ENCODE assay signal across 27 cellular contexts in genomic region chr13:80928241-80928640, GRCh38.
"Had no signal": no experiment of that assay in that cellular context is flagged by ENCODE, and none has a peak within 500 bp of the region (broad histone marks: within the 10 kb centered on the region; RNA-seq: fewer than 3 reads in every experiment).

No MANE protein-coding gene starts in this region.

- H3K4me1 Mint-ChIP-seq: naive thymus-derived CD8-positive, alpha-beta T cell; nephron progenitor cell; stimulated activated effector memory CD8-positive, alpha-beta T cell treated with anti-CD3 and anti-CD28 coated beads, Interleukin-12 subunit alpha, Interleukin-12 subunit beta, amount 100 ng/mL, for 72 hours; stimulated activated naive B cell treated with anti-CD40 and anti-IgM and Interleukin-4, amounts not matched to agents 10 μg/mL and 1 μg/mL and 100 μg/mL, for 72 hours had no signal

- H3K36me3 ChIP-seq: neutrophil, pancreas, prostate gland, stomach, thoracic aorta, thyroid gland, tibial nerve, upper lobe of left lung, vagina had no signal

- H3K27ac Mint-ChIP-seq: naive thymus-derived CD8-positive, alpha-beta T cell; natural killer cell treated with Interleukin-12 subunit alpha and Interleukin-12 subunit beta and Interleukin-15 and Interleukin-18, amount 100 ng/mL, for 72 hours; nephron progenitor cell; stimulated activated effector memory CD8-positive, alpha-beta T cell treated with anti-CD3 and anti-CD28 coated beads, Interleukin-12 subunit alpha, Interleukin-12 subunit beta, amount 100 ng/mL, for 72 hours; stimulated activated naive B cell treated with anti-CD40 and anti-IgM and Interleukin-4, amounts not matched to agents 10 μg/mL and 1 μg/mL and 100 μg/mL, for 72 hours; stimulated activated naive CD8-positive, alpha-beta T cell treated with anti-CD3 and anti-CD28 coated beads, Interleukin-15, Interleukin-2, amounts not matched to agents 100 ng/mL and 50 ng/mL, for 24 hours had no signal

- FAIRE-seq: pancreas, urothelium cell line had no signal

- H3K9me3 ChIP-seq: neutrophil, pancreas, prostate gland, stomach, thoracic aorta, thyroid gland, tibial nerve, upper lobe of left lung, vagina had no signal

- ATAC-seq: naive thymus-derived CD8-positive, alpha-beta T cell; natural killer cell treated with Interleukin-12 subunit alpha and Interleukin-12 subunit beta and Interleukin-15 and Interleukin-18, amount 100 ng/mL, for 72 hours; pancreas; right cardiac atrium; sciatic nerve; stimulated activated effector memory CD8-positive, alpha-beta T cell treated with anti-CD3 and anti-CD28 coated beads, Interleukin-12 subunit alpha, Interleukin-12 subunit beta, amount 100 ng/mL, for 72 hours; stimulated activated naive B cell treated with anti-CD40 and anti-IgM and Interleukin-4, amounts not matched to agents 10 μg/mL and 1 μg/mL and 100 μg/mL, for 72 hours had no signal

- H3K36me3 Mint-ChIP-seq: naive thymus-derived CD8-positive, alpha-beta T cell; natural killer cell treated with Interleukin-12 subunit alpha and Interleukin-12 subunit beta and Interleukin-15 and Interleukin-18, amount 100 ng/mL, for 72 hours; stimulated activated effector memory CD8-positive, alpha-beta T cell treated with anti-CD3 and anti-CD28 coated beads, Interleukin-12 subunit alpha, Interleukin-12 subunit beta, amount 100 ng/mL, for 72 hours; stimulated activated naive B cell treated with anti-CD40 and anti-IgM and Interleukin-4, amounts not matched to agents 10 μg/mL and 1 μg/mL and 100 μg/mL, for 72 hours had no signal

- H3K27me3 Mint-ChIP-seq: naive thymus-derived CD8-positive, alpha-beta T cell; natural killer cell treated with Interleukin-12 subunit alpha and Interleukin-12 subunit beta and Interleukin-15 and Interleukin-18, amount 100 ng/mL, for 72 hours; stimulated activated naive B cell treated with anti-CD40 and anti-IgM and Interleukin-4, amounts not matched to agents 10 μg/mL and 1 μg/mL and 100 μg/mL, for 72 hours; stimulated activated naive CD8-positive, alpha-beta T cell treated with anti-CD3 and anti-CD28 coated beads, Interleukin-15, Interleukin-2, amounts not matched to agents 100 ng/mL and 50 ng/mL, for 24 hours had no signal

- H3K4me3 ChIP-seq: pancreas, prostate gland, skin epidermis, stomach, thoracic aorta, thyroid gland, tibial nerve, upper lobe of left lung, vagina had no signal

- H3K4me3 Mint-ChIP-seq: naive thymus-derived CD8-positive, alpha-beta T cell; natural killer cell treated with Interleukin-12 subunit alpha and Interleukin-12 subunit beta and Interleukin-15 and Interleukin-18, amount 100 ng/mL, for 72 hours; nephron progenitor cell; neural crest cell; stimulated activated effector memory CD8-positive, alpha-beta T cell treated with anti-CD3 and anti-CD28 coated beads, Interleukin-12 subunit alpha, Interleukin-12 subunit beta, amount 100 ng/mL, for 72 hours; stimulated activated naive B cell treated with anti-CD40 and anti-IgM and Interleukin-4, amounts not matched to agents 10 μg/mL and 1 μg/mL and 100 μg/mL, for 72 hours; stimulated activated naive CD8-positive, alpha-beta T cell treated with anti-CD3 and anti-CD28 coated beads, Interleukin-15, Interleukin-2, amounts not matched to agents 100 ng/mL and 50 ng/mL, for 24 hours had no signal

- DNase-seq: naive thymus-derived CD8-positive, alpha-beta T cell; nephron progenitor cell; nucleus accumbens; pancreas; right cardiac atrium; stimulated activated CD4-positive, alpha-beta T cell treated with anti-CD3 and anti-CD28 coated beads, Interleukin-15, amount 100 ng/mL, for 24 hours; stimulated activated CD4-positive, alpha-beta T cell treated with anti-CD3 and anti-CD28 coated beads, Interleukin-2, amount 100 ng/mL, for 24 hours; stimulated activated CD4-positive, alpha-beta T cell treated with anti-CD3 and anti-CD28 coated beads, Interleukin-2, amount 100 ng/mL, for 48 hours; stimulated activated CD4-positive, alpha-beta T cell treated with anti-CD3 and anti-CD28 coated beads, Interleukin-4, amount 100 ng/mL, for 24 hours; stimulated activated naive B cell treated with anti-CD40 and anti-IgM and Interleukin-4, amounts not matched to agents 10 μg/mL and 1 μg/mL and 100 μg/mL, for 72 hours; stimulated activated naive CD4-positive, alpha-beta T cell treated with Interleukin-2 at 50 U/mL for 16 hours; stomach; thyroid gland; trophoblast cell; upper lobe of left lung had no signal

- H3K27me3 ChIP-seq: neutrophil, pancreas, stomach, thyroid gland, tibial nerve, upper lobe of left lung, vagina had no signal

- H3K4me1 ChIP-seq: pancreas, prostate gland, stomach, thyroid gland, upper lobe of left lung, vagina had no signal

- H3K27ac ChIP-seq: neutrophil, pancreas, prostate gland, skin epidermis, stomach, thoracic aorta, thyroid gland, tibial nerve, upper lobe of left lung, vagina had no signal

- H3K9me3 Mint-ChIP-seq: natural killer cell treated with Interleukin-12 subunit alpha and Interleukin-12 subunit beta and Interleukin-15 and Interleukin-18, amount 100 ng/mL, for 72 hours; nephron progenitor cell; stimulated activated effector memory CD8-positive, alpha-beta T cell treated with anti-CD3 and anti-CD28 coated beads, Interleukin-12 subunit alpha, Interleukin-12 subunit beta, amount 100 ng/mL, for 72 hours; stimulated activated naive B cell treated with anti-CD40 and anti-IgM and Interleukin-4, amounts not matched to agents 10 μg/mL and 1 μg/mL and 100 μg/mL, for 72 hours; stimulated activated naive CD8-positive, alpha-beta T cell treated with anti-CD3 and anti-CD28 coated beads, Interleukin-15, Interleukin-2, amounts not matched to agents 100 ng/mL and 50 ng/mL, for 24 hours had no signal
